36 cellular contexts compared by ENCODE assay signal in genomic region chr12:123924539-123924938, GRCh38.
"Had no signal": no experiment of that assay in that cellular context is flagged by ENCODE, and none has a peak within 500 bp of the region (broad histone marks: within the 10 kb centered on the region; RNA-seq: fewer than 3 reads in every experiment).

No MANE protein-coding gene starts in this region.

- H3K4me3 Mint-ChIP-seq: activated naive CD4-positive, alpha-beta T cell treated with anti-CD3 and anti-CD28 coated beads for 36 hours; activated naive CD4-positive, alpha-beta T cell treated with anti-CD3 and anti-CD28 coated beads, Interleukin-2, amount 10 ng/mL, durations not matched to agents 7 days and 5 days; activated naive CD4-positive, alpha-beta T cell treated with anti-CD3 and anti-CD28 coated beads, Interleukin-2, amount 50 U/mL, for 24 hours; activated naive CD8-positive, alpha-beta T cell; activated naive CD8-positive, alpha-beta T cell treated with anti-CD3 and anti-CD28 coated beads, Interleukin-2, amount 50 U/mL, for 24 hours; activated T-cell treated with anti-CD3 and anti-CD28 coated beads, Interleukin-2, amount 50 U/mL, for 24 hours; activated T-cell treated with anti-CD3 and anti-CD28 coated beads, Interleukin-2, amount 50 U/mL, for 4 hours; activated T-cell treated with anti-CD3 and anti-CD28 coated beads, Interleukin-2, amount 50 U/mL, for 72 hours; activated T-helper 1 cell treated with anti-CD3 and anti-CD28 coated beads, Interleukin-12 subunit alpha, Interleukin-12 subunit beta, Interleukin-2, Interleukin-4 antibody, amounts not matched to agents 30 ng/mL and 10 ng/mL and 1 ng/mL, durations not matched to agents 14 hours and 24 hours and 36 hours; activated T-helper 17 cell treated with anti-CD3 and anti-CD28 coated beads, Interleukin-2, amount 50 U/mL, for 72 hours; brain; central memory CD8-positive, alpha-beta T cell had no signal

- H3K27me3 Mint-ChIP-seq: activated naive CD4-positive, alpha-beta T cell treated with anti-CD3 and anti-CD28 coated beads, Interleukin-2, amount 50 U/mL, for 24 hours; activated naive CD8-positive, alpha-beta T cell; activated naive CD8-positive, alpha-beta T cell treated with anti-CD3 and anti-CD28 coated beads, Interleukin-2, amount 50 U/mL, for 24 hours had no signal

- H3K27ac ChIP-seq: adrenal gland, ascending aorta, body of pancreas, brain microvascular endothelial cell, breast epithelium, cardiac muscle cell had no signal

- H3K4me1 Mint-ChIP-seq: activated naive CD8-positive, alpha-beta T cell treated with anti-CD3 and anti-CD28 coated beads, Interleukin-2, amount 50 U/mL, for 24 hours; brain; central memory CD8-positive, alpha-beta T cell had no signal

- DNase-seq: activated effector memory CD4-positive, alpha-beta T cell treated with anti-CD3 and anti-CD28 coated beads, Interleukin-2, amount 50 U/mL, for 16 hours; activated effector memory CD4-positive, alpha-beta T cell treated with Interleukin-2 at 50 U/mL for 16 hours; activated gamma-delta T cell; activated gamma-delta T cell treated with Interleukin-2 at 50 U/mL for 16 hours; activated naive CD4-positive, alpha-beta T cell; activated naive CD4-positive, alpha-beta T cell treated with anti-CD3 and anti-CD28 coated beads for 36 hours; activated naive CD4-positive, alpha-beta T cell treated with anti-CD3 and anti-CD28 coated beads, Interleukin-2, amount 10 ng/mL, durations not matched to agents 7 days and 5 days; activated naive CD4-positive, alpha-beta T cell treated with anti-CD3 and anti-CD28 coated beads, Interleukin-2, amount 50 U/mL, for 16 hours; activated naive CD4-positive, alpha-beta T cell treated with Interleukin-2 at 50 U/mL for 16 hours; activated naive CD8-positive, alpha-beta T cell treated with anti-CD3 and anti-CD28 coated beads, Interleukin-2, amount 50 U/mL, for 24 hours; activated T-cell treated with anti-CD3 and anti-CD28 coated beads, Interleukin-2, amount 50 U/mL, for 1 hour; activated T-cell treated with anti-CD3 and anti-CD28 coated beads, Interleukin-2, amount 50 U/mL, for 24 hours; activated T-cell treated with anti-CD3 and anti-CD28 coated beads, Interleukin-2, amount 50 U/mL, for 4 hours; activated T-cell treated with anti-CD3 and anti-CD28 coated beads, Interleukin-2, amount 50 U/mL, for 48 hours; activated T-cell treated with anti-CD3 and anti-CD28 coated beads, Interleukin-2, amount 50 U/mL, for 72 hours; adrenal gland; amniotic stem cell; amygdala; anterior cingulate cortex; aorta; body of pancreas; brain microvascular endothelial cell; caudate nucleus; central memory CD4-positive, alpha-beta T cell; cerebellar nuclear complex had no signal

- H3K4me1 ChIP-seq: adrenal gland, ascending aorta, body of pancreas, breast epithelium had no signal

- H3K27me3 ChIP-seq: adrenal gland, ascending aorta, body of pancreas, brain microvascular endothelial cell, breast epithelium, cardiac muscle cell had no signal

- H3K36me3 ChIP-seq: adrenal gland, ascending aorta, brain microvascular endothelial cell, breast epithelium, cardiac muscle cell had no signal

- ATAC-seq: activated naive CD4-positive, alpha-beta T cell treated with anti-CD3 and anti-CD28 coated beads, Interleukin-2, amount 50 U/mL, for 72 hours; activated naive CD8-positive, alpha-beta T cell treated with anti-CD3 and anti-CD28 coated beads, Interleukin-2, amount 50 U/mL, for 24 hours; activated T-cell treated with anti-CD3 and anti-CD28 coated beads, Interleukin-2, amount 50 U/mL, for 4 hours; activated T-cell treated with anti-CD3 and anti-CD28 coated beads, Interleukin-2, amount 50 U/mL, for 72 hours; activated T-helper 17 cell treated with anti-CD3 and anti-CD28 coated beads, Interleukin-2, amount 50 U/mL, for 72 hours; body of pancreas had no signal

- H3K36me3 Mint-ChIP-seq: activated naive CD4-positive, alpha-beta T cell treated with anti-CD3 and anti-CD28 coated beads, Interleukin-2, amount 10 ng/mL, durations not matched to agents 7 days and 5 days; activated naive CD4-positive, alpha-beta T cell treated with anti-CD3 and anti-CD28 coated beads, Interleukin-2, amount 50 U/mL, for 24 hours; activated naive CD4-positive, alpha-beta T cell treated with anti-CD3 and anti-CD28 coated beads, Interleukin-2, amount 50 U/mL, for 72 hours; activated naive CD8-positive, alpha-beta T cell had no signal

- H3K9me3 ChIP-seq: adrenal gland, ascending aorta, body of pancreas, breast epithelium had no signal

- H3K4me3 ChIP-seq: adrenal gland, ascending aorta, body of pancreas, breast epithelium, cardiac muscle cell had no signal

- H3K9me3 Mint-ChIP-seq: activated naive CD4-positive, alpha-beta T cell treated with anti-CD3 and anti-CD28 coated beads for 36 hours; activated naive CD4-positive, alpha-beta T cell treated with anti-CD3 and anti-CD28 coated beads, Interleukin-2, amount 10 ng/mL, durations not matched to agents 7 days and 5 days; activated naive CD4-positive, alpha-beta T cell treated with anti-CD3 and anti-CD28 coated beads, Interleukin-2, amount 50 U/mL, for 24 hours; activated naive CD4-positive, alpha-beta T cell treated with anti-CD3 and anti-CD28 coated beads, Interleukin-2, amount 50 U/mL, for 72 hours; activated naive CD8-positive, alpha-beta T cell treated with anti-CD3 and anti-CD28 coated beads, Interleukin-2, amount 50 U/mL, for 24 hours; activated T-cell treated with anti-CD3 and anti-CD28 coated beads, Interleukin-2, amount 50 U/mL, for 24 hours; activated T-cell treated with anti-CD3 and anti-CD28 coated beads, Interleukin-2, amount 50 U/mL, for 4 hours; activated T-cell treated with anti-CD3 and anti-CD28 coated beads, Interleukin-2, amount 50 U/mL, for 72 hours; activated T-helper 1 cell treated with anti-CD3 and anti-CD28 coated beads, Interleukin-12 subunit alpha, Interleukin-12 subunit beta, Interleukin-2, Interleukin-4 antibody, amounts not matched to agents 30 ng/mL and 10 ng/mL and 1 ng/mL, durations not matched to agents 14 hours and 24 hours and 36 hours; activated T-helper 17 cell treated with anti-CD3 and anti-CD28 coated beads, Interleukin-2, amount 50 U/mL, for 72 hours; activated T-helper 2 cell treated with anti-CD3 and anti-CD28 coated beads, Interferon-gamma antibody, Interleukin-2, Interleukin-4, amounts not matched to agents 10 μg/mL and 5 μg/mL and 100 μg/mL, durations not matched to agents 14 hours and 24 hours and 36 hours; brain; central memory CD8-positive, alpha-beta T cell had no signal

- H3K27ac Mint-ChIP-seq: activated naive CD4-positive, alpha-beta T cell treated with anti-CD3 and anti-CD28 coated beads for 36 hours; activated naive CD4-positive, alpha-beta T cell treated with anti-CD3 and anti-CD28 coated beads, Interleukin-2, amount 10 ng/mL, durations not matched to agents 7 days and 5 days; activated naive CD4-positive, alpha-beta T cell treated with anti-CD3 and anti-CD28 coated beads, Interleukin-2, amount 50 U/mL, for 24 hours; activated naive CD4-positive, alpha-beta T cell treated with anti-CD3 and anti-CD28 coated beads, Interleukin-2, amount 50 U/mL, for 72 hours; activated naive CD8-positive, alpha-beta T cell; activated naive CD8-positive, alpha-beta T cell treated with anti-CD3 and anti-CD28 coated beads, Interleukin-2, amount 50 U/mL, for 24 hours; activated T-cell treated with anti-CD3 and anti-CD28 coated beads, Interleukin-2, amount 50 U/mL, for 24 hours; activated T-cell treated with anti-CD3 and anti-CD28 coated beads, Interleukin-2, amount 50 U/mL, for 72 hours; activated T-helper 1 cell treated with anti-CD3 and anti-CD28 coated beads, Interleukin-12 subunit alpha, Interleukin-12 subunit beta, Interleukin-2, Interleukin-4 antibody, amounts not matched to agents 30 ng/mL and 10 ng/mL and 1 ng/mL, durations not matched to agents 14 hours and 24 hours and 36 hours; activated T-helper 17 cell treated with anti-CD3 and anti-CD28 coated beads, Interleukin-2, amount 50 U/mL, for 72 hours; activated T-helper 2 cell treated with anti-CD3 and anti-CD28 coated beads, Interferon-gamma antibody, Interleukin-2, Interleukin-4, amounts not matched to agents 10 μg/mL and 5 μg/mL and 100 μg/mL, durations not matched to agents 14 hours and 24 hours and 36 hours; brain had no signal
